In the genomic region with DNA sequence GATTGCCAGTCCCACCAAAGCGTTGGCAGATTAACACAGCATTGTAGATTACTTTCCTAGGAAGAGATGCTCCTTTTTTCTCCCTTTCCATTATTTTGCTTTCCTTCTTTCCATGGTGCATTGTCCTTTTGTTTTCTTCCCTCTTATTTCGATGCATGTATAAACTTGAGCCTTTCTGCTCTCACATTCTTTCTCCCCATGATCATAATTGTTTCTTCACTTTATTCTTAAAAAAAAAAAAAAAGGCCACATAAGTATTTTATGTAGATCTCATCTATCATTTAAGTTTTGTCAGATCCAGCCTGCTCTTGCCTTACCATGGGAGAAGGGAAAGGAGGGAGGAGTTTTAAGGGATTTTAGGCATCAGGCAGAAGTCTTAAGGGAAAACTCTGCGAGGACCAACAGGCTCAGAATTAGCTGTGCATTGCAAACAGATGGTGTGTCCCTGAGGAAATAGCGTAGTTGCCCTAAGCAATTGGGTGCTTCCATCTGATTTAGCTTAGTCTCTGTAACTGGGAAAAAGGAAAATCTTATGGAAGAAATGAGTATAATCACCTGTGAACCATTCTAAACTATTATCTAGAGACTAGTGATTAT, we compare ENCODE assay signal across 1 cellular context.
TF ChIP-seq lines count a peak whose summit lies in the region.

No MANE protein-coding gene starts in this region.

TF ChIP-seq in WTC11, 78 proteins besides CTCF, POLR2A, EP300 and RAD21:
- TF ChIP-seq NR1H2 (CRISPR knock-in tag; IDR thresholded peaks at IDR 0.05) (no peak), SMAD3 (CRISPR knock-in tag; IDR thresholded peaks at IDR 0.05; ENCODE audit: borderline replicate concordance) (no peak), NFE2L1 (CRISPR knock-in tag; IDR thresholded peaks at IDR 0.05) (no peak), GTF2I (CRISPR knock-in tag; conservative IDR thresholded peaks at IDR 0.05) (no peak), ZNF263 (CRISPR knock-in tag; IDR thresholded peaks at IDR 0.05; ENCODE audit: low read depth) (no peak), MXD4 (CRISPR knock-in tag; IDR thresholded peaks at IDR 0.05; ENCODE audit: borderline replicate concordance) (no peak)
- TF ChIP-seq, protein P1, sequence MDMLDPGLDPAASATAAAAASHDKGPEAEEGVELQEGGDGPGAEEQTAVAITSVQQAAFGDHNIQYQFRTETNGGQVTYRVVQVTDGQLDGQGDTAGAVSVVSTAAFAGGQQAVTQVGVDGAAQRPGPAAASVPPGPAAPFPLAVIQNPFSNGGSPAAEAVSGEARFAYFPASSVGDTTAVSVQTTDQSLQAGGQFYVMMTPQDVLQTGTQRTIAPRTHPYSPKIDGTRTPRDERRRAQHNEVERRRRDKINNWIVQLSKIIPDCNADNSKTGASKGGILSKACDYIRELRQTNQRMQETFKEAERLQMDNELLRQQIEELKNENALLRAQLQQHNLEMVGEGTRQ (CRISPR knock-in tag; IDR thresholded peaks at IDR 0.05) = no peak
- TF ChIP-seq, protein P2, sequence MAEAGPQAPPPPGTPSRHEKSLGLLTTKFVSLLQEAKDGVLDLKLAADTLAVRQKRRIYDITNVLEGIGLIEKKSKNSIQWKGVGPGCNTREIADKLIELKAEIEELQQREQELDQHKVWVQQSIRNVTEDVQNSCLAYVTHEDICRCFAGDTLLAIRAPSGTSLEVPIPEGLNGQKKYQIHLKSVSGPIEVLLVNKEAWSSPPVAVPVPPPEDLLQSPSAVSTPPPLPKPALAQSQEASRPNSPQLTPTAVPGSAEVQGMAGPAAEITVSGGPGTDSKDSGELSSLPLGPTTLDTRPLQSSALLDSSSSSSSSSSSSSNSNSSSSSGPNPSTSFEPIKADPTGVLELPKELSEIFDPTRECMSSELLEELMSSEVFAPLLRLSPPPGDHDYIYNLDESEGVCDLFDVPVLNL (CRISPR knock-in tag; IDR thresholded peaks at IDR 0.05; ENCODE audit: borderline replicate concordance, low read depth) = no peak
